In the genomic region with DNA sequence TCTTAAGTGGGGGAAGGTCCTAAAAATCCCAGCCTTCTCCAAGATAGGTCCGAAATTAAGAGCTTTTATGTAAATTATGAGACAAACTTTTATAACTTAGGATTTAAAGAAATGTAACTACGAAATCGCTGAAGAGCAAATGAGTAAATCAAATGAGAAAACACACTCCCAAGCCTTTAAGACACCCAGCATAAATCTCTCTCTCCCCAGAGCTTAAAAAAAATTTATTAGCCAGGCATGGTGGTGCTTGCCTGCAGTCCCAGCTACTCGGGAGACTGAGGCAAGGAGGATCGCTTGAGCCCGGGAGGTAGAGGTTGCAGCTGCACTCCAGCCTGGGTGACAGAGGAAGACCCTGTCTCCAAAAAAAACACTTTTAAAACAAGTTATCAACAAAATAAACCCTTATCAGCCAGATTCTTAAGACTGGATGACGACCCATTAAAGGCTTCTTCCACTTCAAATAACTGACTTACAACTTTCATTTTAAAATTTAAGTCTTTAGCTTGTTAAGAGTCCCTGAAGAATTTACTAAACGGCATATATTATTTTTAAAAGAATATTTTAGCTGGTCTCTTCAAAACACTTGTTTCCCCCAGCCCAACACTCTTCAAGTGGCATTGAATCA, we compare ENCODE assay signal across 8 cellular contexts. TPM values are rescaled to one million over a fixed set of nuclear protein-coding genes. Genes with fewer than 3 reads are reported as not detected.
A peak's percentile ranks its signal among the peaks of the same experiment; 100 is the strongest.
DNase-seq lines count a peak whose midpoint lies in the region; ATAC-seq and TF ChIP-seq lines count a peak whose summit lies in the region.

No MANE protein-coding gene starts in this region.

- no peaks in the 10 kb centered on the region for H3K9me2 ChIP-seq in hepatocyte (replicated peaks; ENCODE audit: insufficient read depth)

- H3K4me1 Mint-ChIP-seq in activated CD8-positive, alpha-beta T cell treated with anti-CD3 and anti-CD28 coated beads, Interleukin-2, amount 10 ng/mL, durations not matched to agents 7 days and 5 days (ENCODE audit: low read depth): peaks cover 36% of the 10 kb centered on the region

- H2AFZ ChIP-seq in hepatocyte: no peak overlapping the region

- CTCF ChIA-PET in activated CD8-positive, alpha-beta T cell treated with anti-CD3 and anti-CD28 coated beads, Interleukin-2, amount 10 ng/mL, durations not matched to agents 7 days and 5 days (lab: Charles Lee): interaction anchor here (1.0 to 3.2 kb wide), 7 partner anchors 14 to 104 kb away, joined by 3 to 33 read pairs (median 6); partner anchors contain the start of gene NACA

- DNase-seq in DMS 273 (lab: John Stamatoyannopoulos, UW; ENCODE audit: unreplicated experiment) (peak; percentile 22), DMS 273 treated with DMSO at 0.1 percent for 48 hours (lab: John Stamatoyannopoulos, UW) (no peak), hepatocyte (ENCODE audit: low spot score) (no peak), spleen (peak; percentile 50), H7 (no peak), hypothalamus (lab: John Stamatoyannopoulos, UW) (no peak), C1 segment of cervical spinal cord (lab: John Stamatoyannopoulos, UW) (no peak)
- no peak for DNase-seq in activated CD8-positive, alpha-beta T cell treated with anti-CD3 and anti-CD28 coated beads, Interleukin-2, amount 10 ng/mL, durations not matched to agents 7 days and 5 days

- POLR2A ChIA-PET in activated CD8-positive, alpha-beta T cell treated with anti-CD3 and anti-CD28 coated beads, Interleukin-2, amount 10 ng/mL, durations not matched to agents 7 days and 5 days (lab: Charles Lee): interaction anchor here (0.6 to 8.2 kb wide), 10 partner anchors 33 to 755 kb away, joined by 3 to 119 read pairs (median 6); partner anchors contain the start of genes ATP5F1B, NACA and PRIM1

- no peaks in the 10 kb centered on the region for H3K4me1 ChIP-seq in hepatocyte (ENCODE audit: insufficient read depth)
- peaks cover 32 to 88% (median 69%) of the 10 kb centered on the region in 6 donors for H3K4me1 ChIP-seq in spleen

- TF ChIP-seq CTCF in hepatocyte (IDR thresholded peaks at IDR 0.05; ENCODE audit: poor library complexity) (no peak), spleen (IDR thresholded peaks at IDR 0.05 in 8 of 11, conservative IDR thresholded peaks at IDR 0.05 in 3 of 11) (no peak)

- H3K9me3 ChIP-seq in hepatocyte (ENCODE audit: low read depth) (no peaks in the 10 kb centered on the region), spleen (no peaks in the 10 kb centered on the region)

- peak overlapping the region; percentile 99 for H3K27ac Mint-ChIP-seq in activated CD8-positive, alpha-beta T cell treated with anti-CD3 and anti-CD28 coated beads, Interleukin-2, amount 10 ng/mL, durations not matched to agents 7 days and 5 days

- TF ChIP-seq POLR2A in spleen (IDR thresholded peaks at IDR 0.05): no peak

- H3K4me3 ChIP-seq in hepatocyte (peak overlapping the region; percentile 32), spleen (peak overlapping the region; percentile 7 to 98 (median 81)), H7 (ENCODE audit: insufficient read depth, low read depth, low read length) (no peak overlapping the region)

- intact Hi-C loops in spleen (cut with DNase I; ENCODE audit: low total_unique reads): loop anchor here (5.0 kb wide), 1 partner anchor 38 kb away; the partner anchor contains the start of gene ATP5F1B

- H3K27me3 ChIP-seq in hepatocyte (no peaks in the 10 kb centered on the region), spleen (replicated peaks in 1 of 7) (no peaks in the 10 kb centered on the region), H7 (ENCODE audit: control insufficient read depth, insufficient read depth, low read length) (no peaks in the 10 kb centered on the region)

- H3K27ac ChIP-seq in hepatocyte: peak overlapping the region; percentile 99
- peak overlapping the region; percentile 22 to 100 (median 100) for H3K27ac ChIP-seq in spleen

- H3K79me2 ChIP-seq in hepatocyte: peaks cover 79% of the 10 kb centered on the region

- H3K9me3 Mint-ChIP-seq in activated CD8-positive, alpha-beta T cell treated with anti-CD3 and anti-CD28 coated beads, Interleukin-2, amount 10 ng/mL, durations not matched to agents 7 days and 5 days (ENCODE audit: insufficient read depth): no peaks in the 10 kb centered on the region

- H3K4me2 ChIP-seq in hepatocyte: peak overlapping the region; percentile 83

- H4K20me1 ChIP-seq in hepatocyte (ENCODE audit: insufficient read depth, poor library complexity, severe bottlenecking): peaks cover 64% of the 10 kb centered on the region

- WGBS in hepatocyte (ENCODE audit: low lambda C conversion rate, missing lambda C conversion rate): 52% methylated on average over 8 of the region's 8 CpGs
- WGBS in spleen, 5 donors: 26 to 43% (median 30%) methylated on average over 8 of the region's 8 CpGs

- H3K27me3 Mint-ChIP-seq in activated CD8-positive, alpha-beta T cell treated with anti-CD3 and anti-CD28 coated beads, Interleukin-2, amount 10 ng/mL, durations not matched to agents 7 days and 5 days (ENCODE audit: low read depth): no peaks in the 10 kb centered on the region

- ATAC-seq in activated CD8-positive, alpha-beta T cell treated with anti-CD3 and anti-CD28 coated beads, Interleukin-2, amount 10 ng/mL, durations not matched to agents 7 days and 5 days: no peak

- H3K36me3 Mint-ChIP-seq in activated CD8-positive, alpha-beta T cell treated with anti-CD3 and anti-CD28 coated beads, Interleukin-2, amount 10 ng/mL, durations not matched to agents 7 days and 5 days (ENCODE audit: low read depth): peaks cover 56% of the 10 kb centered on the region

- peak overlapping the region; percentile 99 for H3K4me3 Mint-ChIP-seq in activated CD8-positive, alpha-beta T cell treated with anti-CD3 and anti-CD28 coated beads, Interleukin-2, amount 10 ng/mL, durations not matched to agents 7 days and 5 days

- no peaks in the 10 kb centered on the region for H3K36me3 ChIP-seq in hepatocyte (replicated peaks; ENCODE audit: insufficient read depth, low read depth)
- peaks cover 0 to 25% (median 7%) of the 10 kb centered on the region in 6 donors for H3K36me3 ChIP-seq in spleen
- H3K36me3 ChIP-seq in H7 (replicated peaks; ENCODE audit: control insufficient read depth, insufficient read depth, low read length): peaks cover 3% of the 10 kb centered on the region

RNA-seq across cellular contexts. Expression of gene PTGES3, which starts 3.2 kb away (rescaled TPM):
- total RNA-seq in activated CD8-positive, alpha-beta T cell treated with anti-CD3 and anti-CD28 coated beads, Interleukin-2, amount 10 ng/mL, durations not matched to agents 7 days and 5 days: 100 to 1,000 TPM; 273 to 290 TPM
- total RNA-seq in hepatocyte (128 and 142 TPM in 2 replicates), spleen (100 to 1,000 TPM in 5 of 7 donors, 10 to 100 TPM in 2; 84.1 to 163 (median 133) TPM)
- polyA plus RNA-seq in hepatocyte (154 and 156 TPM in 2 replicates), spleen (100 to 1,000 TPM in 2 of 3 donors, 10 to 100 TPM in 1; 80.6 to 154 (median 114) TPM)
- 167 and 189 TPM in 2 replicates for total RNA-seq in H7 (2014; rRNA removed; shearing (Covaris generic))

RNA-seq across cellular contexts. Expression of gene ATP5F1B, which starts 39.1 kb away (rescaled TPM):
- total RNA-seq in activated CD8-positive, alpha-beta T cell treated with anti-CD3 and anti-CD28 coated beads, Interleukin-2, amount 10 ng/mL, durations not matched to agents 7 days and 5 days: 100 to 1,000 TPM; 669 to 680 TPM
- 478 and 579 TPM in 2 replicates for total RNA-seq in hepatocyte
- 950 and 953 TPM in 2 replicates for polyA plus RNA-seq in hepatocyte
- total RNA-seq in spleen: 100 to 1,000 TPM; 262 to 375 (median 339) TPM
- 100 to 1,000 TPM; 223 to 272 (median 240) TPM for polyA plus RNA-seq in spleen
- total RNA-seq in H7 (2014; rRNA removed; shearing (Covaris generic)): 959 and 1,061 TPM in 2 replicates

RNA-seq across cellular contexts. Expression of gene NACA, which starts 40.2 kb away (rescaled TPM):
- 100 to 1,000 TPM; 793 to 820 TPM for total RNA-seq in activated CD8-positive, alpha-beta T cell treated with anti-CD3 and anti-CD28 coated beads, Interleukin-2, amount 10 ng/mL, durations not matched to agents 7 days and 5 days
- 1,295 and 1,361 TPM in 2 replicates for total RNA-seq in hepatocyte
- 631 and 655 TPM in 2 replicates for polyA plus RNA-seq in hepatocyte
- total RNA-seq in spleen: 100 to 1,000 TPM; 535 to 885 (median 701) TPM
- 1,000 to 10,000 TPM; 1,928 to 3,231 (median 2,748) TPM for polyA plus RNA-seq in spleen
- total RNA-seq in H7 (2014; rRNA removed; shearing (Covaris generic)): 1,507 and 1,762 TPM in 2 replicates

RNA-seq across cellular contexts. Expression of gene BAZ2A, which starts 54.7 kb away (rescaled TPM):
- 10 to 100 TPM; 92.2 to 96.0 TPM for total RNA-seq in activated CD8-positive, alpha-beta T cell treated with anti-CD3 and anti-CD28 coated beads, Interleukin-2, amount 10 ng/mL, durations not matched to agents 7 days and 5 days
- total RNA-seq in hepatocyte (27.9 and 34.5 TPM in 2 replicates), spleen (100 to 1,000 TPM; 140 to 238 (median 166) TPM)
- polyA plus RNA-seq in hepatocyte (33.1 and 42.0 TPM in 2 replicates), spleen (10 to 100 TPM in 2 of 3 donors, 1 to 10 TPM in 1; 8.8 to 42.5 (median 12.5) TPM)
- total RNA-seq in H7 (2014; rRNA removed; shearing (Covaris generic)): 23.6 and 24.6 TPM in 2 replicates

Comparison
In these comparisons a context has a peak if more than half of its experiments do, and no peak if none do; other contexts are left out.
1. DNase-seq: peak in DMS 273 (single experiment) and spleen (single experiment); none in DMS 273 treated with DMSO at 0.1 percent for 48 hours (single experiment), activated CD8-positive, alpha-beta T cell treated with anti-CD3 and anti-CD28 coated beads, Interleukin-2, amount 10 ng/mL, durations not matched to agents 7 days and 5 days (single experiment), hepatocyte (single experiment), H7 (single experiment), hypothalamus (0 of 51) and C1 segment of cervical spinal cord (0 of 14).